In genomic region chr17:81083125-81083765, GRCh38 we compare ENCODE assay signal across 14 cellular contexts. TPM values are rescaled to one million over a fixed set of nuclear protein-coding genes. Genes with fewer than 3 reads are reported as not detected.
DNase-seq lines count a peak whose midpoint lies in the region; ATAC-seq and TF ChIP-seq lines count a peak whose summit lies in the region.
"Had no signal": no experiment of that assay in that cellular context is flagged by ENCODE, and none has a peak within 500 bp of the region (broad histone marks: within the 10 kb centered on the region; RNA-seq: fewer than 3 reads in every experiment).

No MANE protein-coding gene starts in this region.

- H3K9me3 ChIP-seq in HUES6 (ENCODE audit: control insufficient read depth, insufficient read depth, low read depth, low read length) (no peaks in the 10 kb centered on the region), left lung (no peaks in the 10 kb centered on the region), gastrocnemius medialis (no peaks in the 10 kb centered on the region)
- H3K9me3 ChIP-seq: HAP-1, SJSA1 had no signal

- H4K5ac ChIP-seq in mesendoderm (ENCODE audit: low read length), result no peak overlapping the region

- no peak for TF ChIP-seq POLR2A in gastrocnemius medialis (IDR thresholded peaks at IDR 0.05)

- no peak for DNase-seq in dorsolateral prefrontal cortex
- peak in 1 of 2 donors; percentile 83 for DNase-seq in left lung
- no peak for DNase-seq in gastrocnemius medialis
- no peak for DNase-seq in mesendoderm
- no peak for DNase-seq in NCI-H146 (lab: John Stamatoyannopoulos, UW)
- no peak for DNase-seq in NCI-H446 treated with DMSO at 0.1 percent for 48 hours (lab: John Stamatoyannopoulos, UW)
- no peak for DNase-seq in EL
- DNase-seq: effector CD8-positive, alpha-beta T cell; hippocampal formation; NCI-H1092; NCI-H69 had no signal

- WGBS in mesendoderm (ENCODE audit: extremely low coverage, insufficient coverage, low lambda C conversion rate), result no CpG with 5 or more reads among the region's 27 CpGs

- no peak overlapping the region for H3K56ac ChIP-seq in mesendoderm (ENCODE audit: low read length)

- H3K79me1 ChIP-seq in mesendoderm (ENCODE audit: low read length), result no peaks in the 10 kb centered on the region

- in situ Hi-C loops in gastrocnemius medialis (cut with MboI; ENCODE audit: low sequenced_read_pairs in 4 of 4), result no loop called here

- H3K18ac ChIP-seq in mesendoderm (ENCODE audit: low read length), result no peak overlapping the region

- no peaks in the 10 kb centered on the region for H3K27me3 ChIP-seq in HUES6 (ENCODE audit: control insufficient read depth, insufficient read depth, low read length)
- H3K27me3 ChIP-seq in dorsolateral prefrontal cortex, result no peaks in the 10 kb centered on the region
- no peaks in the 10 kb centered on the region for H3K27me3 ChIP-seq in left lung
- no peaks in the 10 kb centered on the region for H3K27me3 ChIP-seq in gastrocnemius medialis
- no peaks in the 10 kb centered on the region for H3K27me3 ChIP-seq in mesendoderm (ENCODE audit: insufficient read depth, low read length, poor library complexity)
- H3K27me3 ChIP-seq: SJSA1 had no signal

- H3K36me3 ChIP-seq in HUES6 (ENCODE audit: control insufficient read depth, insufficient read depth, low read length) (peaks cover 23% of the 10 kb centered on the region), left lung (peaks cover 0 to 36% of the 10 kb centered on the region in 2 donors), gastrocnemius medialis (no peaks in the 10 kb centered on the region), mesendoderm (ENCODE audit: control insufficient read depth, insufficient read depth, low read length) (no peaks in the 10 kb centered on the region)
- H3K36me3 ChIP-seq: HAP-1 had no signal

- H3K4me2 ChIP-seq in mesendoderm (ENCODE audit: low read length), result no peak overlapping the region

- H2BK15ac ChIP-seq in mesendoderm (replicated peaks; ENCODE audit: low read depth), result no peak overlapping the region

- H3K4me1 ChIP-seq in HUES6 (ENCODE audit: control insufficient read depth, insufficient read depth, low read length) (0 out of 2 replicates have a peak, but pooled peaks cover 3% of the 10 kb centered on the region), left lung (peaks cover 26 to 37% of the 10 kb centered on the region in 2 donors), gastrocnemius medialis (peaks cover 28 to 34% of the 10 kb centered on the region in 2 donors), mesendoderm (ENCODE audit: control insufficient read depth, low read depth, low read length) (no peaks in the 10 kb centered on the region)
- H3K4me1 ChIP-seq: HAP-1, SJSA1 had no signal

- H3K27ac ChIP-seq in HUES6 (ENCODE audit: low read depth, low read length) (peak overlapping the region; percentile 37; the same call in 1 of the 2 replicates), dorsolateral prefrontal cortex (peak overlapping the region in 55 of 59 donors; percentile 22 to 86 (median 73)), left lung (peak overlapping the region; percentile 65 to 85), gastrocnemius medialis (peak overlapping the region; percentile 44 to 75 (median 56)), mesendoderm (ENCODE audit: low read depth, low read length) (no peak overlapping the region)
- H3K27ac ChIP-seq: SJSA1 had no signal

- no peak overlapping the region for H2BK120ac ChIP-seq in mesendoderm (ENCODE audit: low read depth, low read length)

- no peak overlapping the region for H2BK5ac ChIP-seq in mesendoderm (ENCODE audit: low read length)

- no peak overlapping the region for H3K4me3 ChIP-seq in HUES6 (ENCODE audit: low read depth, low read length)
- H3K4me3 ChIP-seq in dorsolateral prefrontal cortex, result no peak overlapping the region
- no peak overlapping the region for H3K4me3 ChIP-seq in left lung
- H3K4me3 ChIP-seq in gastrocnemius medialis, result no peak overlapping the region
- no peak overlapping the region for H3K4me3 ChIP-seq in mesendoderm (ENCODE audit: low read length)
- H3K4me3 ChIP-seq: HAP-1, SJSA1 had no signal

- TF ChIP-seq CTCF in dorsolateral prefrontal cortex (IDR thresholded peaks at IDR 0.05 in 54 of 56, conservative IDR thresholded peaks at IDR 0.05 in 2 of 56; ENCODE audit: low read depth in 1 of 56, partially characterized antibody in 56 of 56), result no peak
- no peak for TF ChIP-seq CTCF in left lung (IDR thresholded peaks at IDR 0.05)
- TF ChIP-seq CTCF in gastrocnemius medialis (IDR thresholded peaks at IDR 0.05 in 4 of 5, conservative IDR thresholded peaks at IDR 0.05 in 1 of 5), result no peak

- H2AK5ac ChIP-seq in mesendoderm (ENCODE audit: low read length), result no peak overlapping the region

- no peaks in the 10 kb centered on the region for H3K79me2 ChIP-seq in mesendoderm (ENCODE audit: control insufficient read depth, insufficient read depth, low read length)

- no peak overlapping the region for H3K9ac ChIP-seq in HUES6 (ENCODE audit: low read length)
- no peak overlapping the region for H3K9ac ChIP-seq in mesendoderm (ENCODE audit: low read length)

- ATAC-seq in left lung (peak; percentile 75), gastrocnemius medialis (no peak)

- no peak overlapping the region for H3K23ac ChIP-seq in mesendoderm (ENCODE audit: low read length)

- H3K4ac ChIP-seq in mesendoderm (ENCODE audit: low read depth, low read length), result no peak overlapping the region

- intact Hi-C loops in dorsolateral prefrontal cortex (cut with DNase I), result no loop called here
- intact Hi-C loops in left lung (cut with DNase I), result no loop called here
- intact Hi-C loops in gastrocnemius medialis (cut with DNase I; ENCODE audit: low total_unique reads), result no loop called here

- no peak overlapping the region for H4K8ac ChIP-seq in mesendoderm (ENCODE audit: low read depth, low read length)

RNA-seq across cellular contexts. Expression of gene BAIAP2, which starts 48.3 kb away (rescaled TPM):
- 100 to 1,000 TPM; 104 to 353 (median 235) TPM for total RNA-seq in dorsolateral prefrontal cortex
- 100 to 1,000 TPM in 1 of 2 donors, 10 to 100 TPM in 1; 76.3 to 135 TPM for total RNA-seq in left lung
- 10 to 100 TPM in 3 of 4 donors, 1 to 10 TPM in 1; 7.3 to 36.1 (median 15.4) TPM for total RNA-seq in gastrocnemius medialis
- polyA plus RNA-seq in mesendoderm (2013, experiment 1 of 2), result 12.3 TPM
- polyA plus RNA-seq in mesendoderm (2013, experiment 2 of 2), result 11.6 TPM
